In the genomic region with DNA sequence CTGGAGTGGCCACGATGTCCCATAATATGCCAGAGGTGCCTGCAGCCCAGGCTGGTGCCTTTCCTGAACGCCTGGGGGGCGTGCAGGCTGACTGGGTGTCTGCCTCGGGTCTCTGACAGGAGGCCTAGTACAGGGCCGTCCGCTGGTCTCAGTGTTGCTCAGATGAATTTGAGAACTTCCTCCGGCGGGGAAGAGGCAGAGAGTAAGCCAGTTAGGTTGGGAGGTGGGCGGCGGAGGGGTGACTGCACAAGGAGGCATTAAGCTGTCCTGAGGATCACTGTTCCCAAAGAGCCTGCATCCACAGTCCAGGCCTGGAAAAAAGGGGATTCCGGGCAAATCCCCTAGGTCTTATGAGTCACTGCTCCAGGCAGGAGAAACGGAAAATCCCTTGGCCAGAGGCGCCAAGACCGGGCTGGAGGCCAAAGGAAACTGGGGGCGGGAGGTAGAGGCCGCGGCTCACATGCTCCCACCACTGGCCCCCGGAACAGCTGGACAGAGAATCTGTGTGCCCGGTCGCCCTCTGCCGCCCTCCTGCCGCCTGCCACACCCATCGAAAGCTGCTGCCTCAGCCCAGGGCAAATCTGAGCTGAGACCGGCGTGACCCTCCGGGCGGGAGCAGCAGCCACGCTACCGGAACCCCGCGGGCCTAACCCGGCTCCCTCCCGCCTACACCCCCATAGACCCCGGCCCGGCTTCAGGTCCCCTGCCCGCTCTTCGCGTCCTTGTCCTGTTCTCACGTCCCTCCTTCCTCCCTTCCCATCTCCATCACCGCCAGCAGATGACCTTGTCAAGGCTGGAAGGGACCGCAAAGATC, we compare ENCODE assay signal across 8 cellular contexts. TPM values are rescaled to one million over a fixed set of nuclear protein-coding genes. Genes with fewer than 3 reads are reported as not detected.
DNase-seq lines count a peak whose midpoint lies in the region; ATAC-seq and TF ChIP-seq lines count a peak whose summit lies in the region.

No MANE protein-coding gene starts in this region.

- TF ChIP-seq CTCF in CD8-positive, alpha-beta T cell (IDR thresholded peaks at IDR 0.05): no peak

- intact Hi-C loops in CD8-positive, alpha-beta T cell (cut with DNase I, micrococcal nuclease): loop anchor here (1.0 to 2.0 kb wide), 4 partner anchors 19 to 64 kb away; a partner anchor contains a TSS

- peak overlapping the region; percentile 0 for H3K27ac ChIP-seq in CD8-positive, alpha-beta T cell (ENCODE audit: low read depth, low read length)
- H3K27ac ChIP-seq in epithelial cell of prostate: peak overlapping the region; percentile 75
- peak overlapping the region; percentile 75 for H3K27ac ChIP-seq in mesodermal cell (ENCODE audit: low read depth, low read length, severe bottlenecking)
- peak overlapping the region; percentile 98 for H3K27ac ChIP-seq in subcutaneous abdominal adipose tissue (ENCODE audit: low read depth, low read length)

- peak overlapping the region; percentile 89 for H3K27ac Mint-ChIP-seq in CD8-positive, alpha-beta T cell

- peak; percentile 9 for ATAC-seq in CD8-positive, alpha-beta T cell

- POLR2A ChIA-PET in CD8-positive, alpha-beta T cell (lab: Charles Lee): interaction anchor here (0.8 to 3.4 kb wide), 10 partner anchors 10 to 98 kb away, joined by 3 to 54 read pairs (median 4); a partner anchor contains a TSS

- no peaks in the 10 kb centered on the region for H3K36me3 ChIP-seq in CD8-positive, alpha-beta T cell (ENCODE audit: insufficient read depth, low read length)
- H3K36me3 ChIP-seq in mesodermal cell (ENCODE audit: control insufficient read depth, insufficient read depth, low read length): peaks cover 14% of the 10 kb centered on the region
- peaks cover 0 to 22% (median 16%) of the 10 kb centered on the region in 5 donors for H3K36me3 ChIP-seq in subcutaneous abdominal adipose tissue (ENCODE audit: control insufficient read depth in 5 of 5, insufficient read depth in 5 of 5, low read length in 5 of 5)

- no peaks in the 10 kb centered on the region for H3K36me3 Mint-ChIP-seq in CD8-positive, alpha-beta T cell

- peak overlapping the region; percentile 88 for H3K4me3 Mint-ChIP-seq in CD8-positive, alpha-beta T cell

- peaks cover 47% of the 10 kb centered on the region for H3K4me1 Mint-ChIP-seq in CD8-positive, alpha-beta T cell (ENCODE audit: low read depth)

- peaks cover 43% of the 10 kb centered on the region for H3K4me1 ChIP-seq in CD8-positive, alpha-beta T cell (ENCODE audit: insufficient read depth, low read length)
- H3K4me1 ChIP-seq in mesodermal cell (ENCODE audit: control insufficient read depth, insufficient read depth, low read length, poor library complexity, severe bottlenecking) (peaks cover 23% of the 10 kb centered on the region), subcutaneous abdominal adipose tissue (ENCODE audit: control insufficient read depth in 5 of 5, insufficient read depth in 5 of 5, low read length in 5 of 5) (peaks cover 19 to 59% (median 49%) of the 10 kb centered on the region in 5 donors)

- H3K27me3 ChIP-seq in CD8-positive, alpha-beta T cell (ENCODE audit: insufficient read depth, low read length): no peaks in the 10 kb centered on the region
- peaks cover 0 to 16% (median 0%) of the 10 kb centered on the region in 5 donors for H3K27me3 ChIP-seq in subcutaneous abdominal adipose tissue (ENCODE audit: control insufficient read depth in 5 of 5, insufficient read depth in 4 of 5, low read length in 5 of 5)

- peak overlapping the region; percentile 60 for H3K4me3 ChIP-seq in CD8-positive, alpha-beta T cell (ENCODE audit: low read depth, low read length)
- H3K4me3 ChIP-seq in mesodermal cell (ENCODE audit: extremely low read depth, insufficient read depth, low read length, poor library complexity, severe bottlenecking) (peak overlapping the region; percentile 58), subcutaneous abdominal adipose tissue (ENCODE audit: low read depth in 1 of 5, low read length in 5 of 5) (peak overlapping the region; percentile 74 to 88 (median 84))

- CTCF ChIA-PET in CD8-positive, alpha-beta T cell (lab: Charles Lee): interaction anchor here (0.7 to 9.0 kb wide), 10 partner anchors 13 to 419 kb away, joined by 3 to 82 read pairs (median 5); a partner anchor contains a TSS

- DNase-seq in CD8-positive, alpha-beta T cell: peak in 1 of 7 experiments; percentile 35
- DNase-seq in HT-29 (ENCODE audit: low spot score) (peak; percentile 61), epithelial cell of prostate (ENCODE audit: low read depth, low spot score) (no peak), SKM-1 (lab: John Stamatoyannopoulos, UW; ENCODE audit: unreplicated experiment) (no peak), GF-D8 (lab: John Stamatoyannopoulos, UW) (no peak)
- DNase-seq in activated CD4-positive, alpha-beta T cell treated with anti-CD3 and anti-CD28 coated beads, Interleukin-2, amount 50 U/mL, for 48 hours: peak; percentile 55 to 59

- H3K9me3 Mint-ChIP-seq in CD8-positive, alpha-beta T cell: no peaks in the 10 kb centered on the region

- H3K9ac ChIP-seq in subcutaneous abdominal adipose tissue (ENCODE audit: low read length in 5 of 5): peak overlapping the region; percentile 74 to 96 (median 92)

- no peaks in the 10 kb centered on the region for H3K9me3 ChIP-seq in CD8-positive, alpha-beta T cell (ENCODE audit: low read length)
- no peaks in the 10 kb centered on the region for H3K9me3 ChIP-seq in mesodermal cell (ENCODE audit: control insufficient read depth, low read length)
- no peaks in the 10 kb centered on the region for H3K9me3 ChIP-seq in subcutaneous abdominal adipose tissue (ENCODE audit: control insufficient read depth in 5 of 5, low read length in 5 of 5)

- no peaks in the 10 kb centered on the region for H3K27me3 Mint-ChIP-seq in CD8-positive, alpha-beta T cell (ENCODE audit: low read depth)

- 26 to 40% methylated on average over 23 to 39 of the region's 41 CpGs for WGBS in mesodermal cell (ENCODE audit: insufficient coverage in 2 of 2), 2 experiments

RNA-seq across cellular contexts. Expression of a gene that starts 1.2 kb away (rescaled TPM):
- total RNA-seq in CD8-positive, alpha-beta T cell: 1 to 10 TPM; 1.6 to 1.7 TPM
- total RNA-seq in HT-29 (2014; rRNA removed; shearing (Covaris generic)): 65.7 and 69.5 TPM in 2 replicates
- polyA plus RNA-seq in mesodermal cell (2013, experiment 1 of 2): 26.5 TPM
- polyA plus RNA-seq in mesodermal cell (2013, experiment 2 of 2): 18.2 TPM

RNA-seq across cellular contexts. Expression of a gene that starts 19.6 kb away (rescaled TPM):
- total RNA-seq in CD8-positive, alpha-beta T cell: 10 to 100 TPM; 13.6 to 15.1 TPM
- 20.2 and 29.2 TPM in 2 replicates for total RNA-seq in HT-29 (2014; rRNA removed; shearing (Covaris generic))
- polyA plus RNA-seq in mesodermal cell (2013, experiment 1 of 2): 21.3 TPM
- polyA plus RNA-seq in mesodermal cell (2013, experiment 2 of 2): 20.0 TPM

RNA-seq across cellular contexts. Expression of a gene that starts 22.0 kb away (rescaled TPM):
- 10 to 100 TPM; 69.1 to 80.2 TPM for total RNA-seq in CD8-positive, alpha-beta T cell
- 26.8 and 30.9 TPM in 2 replicates for total RNA-seq in HT-29 (2014; rRNA removed; shearing (Covaris generic))
- polyA plus RNA-seq in mesodermal cell (2013, experiment 1 of 2): 129 TPM
- 107 TPM for polyA plus RNA-seq in mesodermal cell (2013, experiment 2 of 2)

RNA-seq across cellular contexts. Expression of a gene that starts 27.5 kb away (rescaled TPM):
- total RNA-seq in CD8-positive, alpha-beta T cell: 100 to 1,000 TPM; 171 to 181 TPM
- 85.7 and 92.3 TPM in 2 replicates for total RNA-seq in HT-29 (2014; rRNA removed; shearing (Covaris generic))
- polyA plus RNA-seq in mesodermal cell (2013, experiment 1 of 2): 51.2 TPM
- 46.2 TPM for polyA plus RNA-seq in mesodermal cell (2013, experiment 2 of 2)

RNA-seq across cellular contexts. Expression of a gene that starts 32.9 kb away (rescaled TPM):
- 100 to 1,000 TPM; 123 to 124 TPM for total RNA-seq in CD8-positive, alpha-beta T cell
- 37.5 and 43.5 TPM in 2 replicates for total RNA-seq in HT-29 (2014; rRNA removed; shearing (Covaris generic))
- polyA plus RNA-seq in mesodermal cell (2013, experiment 1 of 2): 1.6 TPM
- polyA plus RNA-seq in mesodermal cell (2013, experiment 2 of 2): 1.2 TPM

Comparison
In these comparisons a context has a peak if more than half of its experiments do, and no peak if none do; other contexts are left out.
1. DNase-seq: peak in HT-29 (single experiment) and activated CD4-positive, alpha-beta T cell treated with anti-CD3 and anti-CD28 coated beads, Interleukin-2, amount 50 U/mL, for 48 hours (2 of 2); none in epithelial cell of prostate (single experiment), SKM-1 (single experiment) and GF-D8 (single experiment).
2. H3K27ac ChIP-seq: peak in every context shown above with its lines; median percentile 98 in subcutaneous abdominal adipose tissue; 75 in epithelial cell of prostate; 75 in mesodermal cell; 0 in CD8-positive, alpha-beta T cell.
3. RNA of a gene that starts 1.2 kb away (total RNA-seq): 65.7 to 69.5 TPM in HT-29; 1.6 to 1.7 TPM in CD8-positive, alpha-beta T cell; every median in the first group is over 10 times any median in the second.
4. Peak in every context shown above with its lines, with median percentiles within 50 percentile points of each other: H3K4me3 ChIP-seq.